1 cellular context compared by ENCODE assay signal in genomic region chr6:27672113-27672799, GRCh38.
TF ChIP-seq lines count a peak whose summit lies in the region.

No MANE protein-coding gene starts in this region.

TF ChIP-seq in K562, 482 proteins besides CTCF, POLR2A, EP300 and RAD21 (continued from another document and continues in another):
- TF ChIP-seq ZBTB40 (IDR thresholded peaks at IDR 0.05): peak; percentile 82
- TF ChIP-seq ZBTB40 (CRISPR knock-in tag; IDR thresholded peaks at IDR 0.05): no peak
- TF ChIP-seq USF1 (CRISPR knock-in tag; IDR thresholded peaks at IDR 0.05): no peak
- TF ChIP-seq ETS2 (tag; IDR thresholded peaks at IDR 0.05; ENCODE audit: borderline replicate concordance, poor library complexity, severe bottlenecking): no peak
- no peak for TF ChIP-seq SREBF2 (CRISPR knock-in tag; IDR thresholded peaks at IDR 0.05)
- no peak for TF ChIP-seq ARHGAP35 (IDR thresholded peaks at IDR 0.05; ENCODE audit: partially characterized antibody)
- peak; percentile 52; the same call in 1 of the 2 replicates for TF ChIP-seq ZNF41 (CRISPR knock-in tag; conservative IDR thresholded peaks at IDR 0.05)
- TF ChIP-seq POLR2AphosphoS2 (IDR thresholded peaks at IDR 0.05; ENCODE audit: low read length): no peak
- TF ChIP-seq MEF2A (IDR thresholded peaks at IDR 0.05; ENCODE audit: control insufficient read depth, low read depth, low read length): no peak
- no peak for TF ChIP-seq PREB (CRISPR knock-in tag; IDR thresholded peaks at IDR 0.05)
- TF ChIP-seq PHF20 (IDR thresholded peaks at IDR 0.05; ENCODE audit: partially characterized antibody): peak; percentile 57
- peak; percentile 69 for TF ChIP-seq ADNP (tag; IDR thresholded peaks at IDR 0.05)
- TF ChIP-seq JUN (IDR thresholded peaks at IDR 0.05; ENCODE audit: borderline replicate concordance, low read depth, low read length): peak; percentile 19; the same call in 1 of the 2 replicates
- no peak for TF ChIP-seq JUN (CRISPR knock-in tag; IDR thresholded peaks at IDR 0.05; ENCODE audit: borderline replicate concordance)
- peak; percentile 36 to 96 (median 88) for TF ChIP-seq YY1 (IDR thresholded peaks at IDR 0.05; ENCODE audit: borderline replicate concordance in 1 of 3, control insufficient read depth in 1 of 3, extremely low read depth in 1 of 3, insufficient read depth in 3 of 3, insufficient read length in 1 of 3, insufficient replicate concordance in 2 of 3, low read depth in 1 of 3, low read length in 2 of 3)
- TF ChIP-seq MYNN (IDR thresholded peaks at IDR 0.05): peak; percentile 92
- TF ChIP-seq MYNN (CRISPR knock-in tag; IDR thresholded peaks at IDR 0.05): no peak
- peak; percentile 71 for TF ChIP-seq TEAD4 (IDR thresholded peaks at IDR 0.05; ENCODE audit: low read length)
- TF ChIP-seq TEAD4 (CRISPR knock-in tag; IDR thresholded peaks at IDR 0.05; ENCODE audit: borderline replicate concordance): no peak
- TF ChIP-seq ID3 (CRISPR knock-in tag; IDR thresholded peaks at IDR 0.05): no peak
- TF ChIP-seq ID3 (tag; IDR thresholded peaks at IDR 0.05): no peak
- TF ChIP-seq CREBBP (IDR thresholded peaks at IDR 0.05; ENCODE audit: low read depth, low read length): no peak
- TF ChIP-seq BACH1 (tag; IDR thresholded peaks at IDR 0.05): peak; percentile 73; the same call in 1 of the 2 replicates
- peak; percentile 99 for TF ChIP-seq ZNF24 (IDR thresholded peaks at IDR 0.05)
- peak; percentile 56 for TF ChIP-seq GABPA (tag; conservative IDR thresholded peaks at IDR 0.05; ENCODE audit: low read depth)
- TF ChIP-seq SOX6 (IDR thresholded peaks at IDR 0.05): peak; percentile 79
- TF ChIP-seq ZNF165 (CRISPR knock-in tag; IDR thresholded peaks at IDR 0.05; ENCODE audit: borderline replicate concordance): no peak
- TF ChIP-seq CUX1 (CRISPR knock-in tag; IDR thresholded peaks at IDR 0.05): peak; percentile 53; the same call in 1 of the 2 replicates
- TF ChIP-seq KDM1A (IDR thresholded peaks at IDR 0.05): peak; percentile 8 to 91; a peak in 2 of 4 replicates
- TF ChIP-seq THRB (CRISPR knock-in tag; conservative IDR thresholded peaks at IDR 0.05): no peak; the same call in none of the 2 replicates
- TF ChIP-seq ZNF512 (tag; IDR thresholded peaks at IDR 0.05): no peak; the same call in 1 of the 2 replicates
- TF ChIP-seq SAP30 (IDR thresholded peaks at IDR 0.05; ENCODE audit: borderline replicate concordance, insufficient read depth, low read depth, low read length, poor library complexity, severe bottlenecking): peak; percentile 16
- peak; percentile 44 to 79; a peak in 3 of 4 replicates for TF ChIP-seq TEAD1 (CRISPR knock-in tag; IDR thresholded peaks at IDR 0.05)
- peak; percentile 11 for TF ChIP-seq NFYB (IDR thresholded peaks at IDR 0.05; ENCODE audit: extremely low read depth, insufficient read length)
- TF ChIP-seq NR2C2 (CRISPR knock-in tag; IDR thresholded peaks at IDR 0.05): 0 out of 2 replicates have a peak, but pooled peaks have one; percentile 26
- TF ChIP-seq NR2C2 (tag; IDR thresholded peaks at IDR 0.05): peak; percentile 88
- peak; percentile 83; the same call in 1 of the 2 replicates for TF ChIP-seq HMGXB4 (CRISPR knock-in tag; IDR thresholded peaks at IDR 0.05)
